ENCODE assay signal across 20 cellular contexts in the genomic region with DNA sequence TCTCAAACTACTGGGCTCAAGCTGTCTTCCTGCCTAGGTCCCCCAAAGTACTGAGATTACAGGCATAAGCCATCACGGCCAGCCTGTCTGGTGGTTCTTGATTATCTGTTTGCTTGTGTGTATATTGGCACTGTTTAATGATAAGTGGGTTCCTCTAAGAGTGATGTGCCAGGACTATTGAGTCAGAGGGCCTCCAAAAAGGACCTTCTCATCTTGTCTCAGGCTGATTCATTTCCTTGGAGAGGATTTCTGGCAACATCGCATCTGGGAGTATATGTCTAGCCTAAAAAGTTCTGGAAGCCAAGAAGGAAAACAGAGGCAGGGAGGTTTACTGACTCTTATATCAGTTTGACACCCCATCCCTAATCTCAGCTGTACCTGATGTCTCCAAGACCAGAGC. TPM values are rescaled to one million over a fixed set of nuclear protein-coding genes. Genes with fewer than 3 reads are reported as not detected.
DNase-seq lines count a peak whose midpoint lies in the region; ATAC-seq and TF ChIP-seq lines count a peak whose summit lies in the region.
"Had no signal": no experiment of that assay in that cellular context is flagged by ENCODE, and none has a peak within 500 bp of the region (broad histone marks: within the 10 kb centered on the region; RNA-seq: fewer than 3 reads in every experiment).

No MANE protein-coding gene starts in this region.

- no peaks in the 10 kb centered on the region for H3K9me3 Mint-ChIP-seq in HFFc6
- H3K9me3 Mint-ChIP-seq in activated naive CD4-positive, alpha-beta T cell treated with anti-CD3 and anti-CD28 coated beads, Interleukin-2, amount 50 U/mL, for 72 hours, result no peaks in the 10 kb centered on the region
- H3K9me3 Mint-ChIP-seq: activated T-cell treated with anti-CD3 and anti-CD28 coated beads, Interleukin-2, amount 50 U/mL, for 24 hours; effector memory CD8-positive, alpha-beta T cell; stimulated activated effector memory CD8-positive, alpha-beta T cell treated with anti-CD3 and anti-CD28 coated beads, Interleukin-12 subunit alpha, Interleukin-12 subunit beta, amount 100 ng/mL, for 72 hours had no signal

- H3K4me3 Mint-ChIP-seq in HFFc6, result no peak overlapping the region
- H3K4me3 Mint-ChIP-seq: activated naive CD8-positive, alpha-beta T cell; activated T-cell treated with anti-CD3 and anti-CD28 coated beads, Interleukin-2, amount 50 U/mL, for 24 hours; B cell; effector memory CD8-positive, alpha-beta T cell; naive thymus-derived CD8-positive, alpha-beta T cell; stimulated activated effector memory CD8-positive, alpha-beta T cell treated with anti-CD3 and anti-CD28 coated beads, Interleukin-12 subunit alpha, Interleukin-12 subunit beta, amount 100 ng/mL, for 72 hours had no signal

- no peaks in the 10 kb centered on the region for H3K27me3 ChIP-seq in foreskin keratinocyte
- H3K27me3 ChIP-seq: spleen had no signal

- H3K4me1 ChIP-seq in foreskin keratinocyte, result no peaks in the 10 kb centered on the region

- TF ChIP-seq CTCF in AG10803 (conservative IDR thresholded peaks at IDR 0.05; ENCODE audit: low read length) (no peak), HFFc6 (IDR thresholded peaks at IDR 0.05) (no peak), foreskin keratinocyte (conservative IDR thresholded peaks at IDR 0.05) (no peak)

- no peak overlapping the region for H3K27ac Mint-ChIP-seq in HFFc6
- H3K27ac Mint-ChIP-seq in activated naive CD4-positive, alpha-beta T cell treated with anti-CD3 and anti-CD28 coated beads, Interleukin-2, amount 50 U/mL, for 72 hours, result no peak overlapping the region
- H3K27ac Mint-ChIP-seq: activated naive CD8-positive, alpha-beta T cell; activated T-cell treated with anti-CD3 and anti-CD28 coated beads, Interleukin-2, amount 50 U/mL, for 24 hours; B cell; effector memory CD8-positive, alpha-beta T cell; stimulated activated effector memory CD8-positive, alpha-beta T cell treated with anti-CD3 and anti-CD28 coated beads, Interleukin-12 subunit alpha, Interleukin-12 subunit beta, amount 100 ng/mL, for 72 hours had no signal

- H3K27me3 Mint-ChIP-seq in HFFc6 (ENCODE audit: insufficient read depth), result peaks cover 2% of the 10 kb centered on the region

- peak; percentile 35 for DNase-seq in AG10803 (ENCODE audit: low read depth)
- peak; percentile 59 for DNase-seq in HFFc6
- DNase-seq in astrocyte of the hippocampus (ENCODE audit: low read depth, low spot score), result peak; percentile 8
- DNase-seq in foreskin keratinocyte, result no peak
- DNase-seq in iPS-NIHi7 (ENCODE audit: extremely low spot score), result no peak
- no peak for DNase-seq in activated naive CD4-positive, alpha-beta T cell treated with anti-CD3 and anti-CD28 coated beads, Interleukin-2, amount 50 U/mL, for 72 hours (ENCODE audit: low spot score in 2 of 2)
- DNase-seq: activated CD4-positive, alpha-beta T cell treated with anti-CD3 and anti-CD28 coated beads, Interleukin-2, amount 50 U/mL, for 48 hours; activated T-cell treated with anti-CD3 and anti-CD28 coated beads, Interleukin-2, amount 50 U/mL, for 24 hours; Calu3; effector memory CD8-positive, alpha-beta T cell; GF-D8; naive thymus-derived CD8-positive, alpha-beta T cell; NCI-H524; spleen had no signal

- H3K4me1 Mint-ChIP-seq in HFFc6 (ENCODE audit: low read depth), result peaks cover 8% of the 10 kb centered on the region; the same call in 1 of the 2 replicates
- H3K4me1 Mint-ChIP-seq: B cell; naive thymus-derived CD8-positive, alpha-beta T cell; stimulated activated effector memory CD8-positive, alpha-beta T cell treated with anti-CD3 and anti-CD28 coated beads, Interleukin-12 subunit alpha, Interleukin-12 subunit beta, amount 100 ng/mL, for 72 hours had no signal

- H3K4me3 ChIP-seq in AG10803 (ENCODE audit: low read length), result no peak overlapping the region
- H3K4me3 ChIP-seq: lung, spleen had no signal

- ATAC-seq in foreskin keratinocyte (peak; percentile 9), GM18502 (IDR thresholded peaks at IDR 0.05; ENCODE audit: poor library complexity, unreplicated experiment) (no peak), GM18867 (IDR thresholded peaks at IDR 0.05; ENCODE audit: unreplicated experiment) (no peak)
- no peak for ATAC-seq in activated naive CD4-positive, alpha-beta T cell treated with anti-CD3 and anti-CD28 coated beads, Interleukin-2, amount 50 U/mL, for 72 hours
- ATAC-seq: effector memory CD8-positive, alpha-beta T cell; naive thymus-derived CD8-positive, alpha-beta T cell; stimulated activated effector memory CD8-positive, alpha-beta T cell treated with anti-CD3 and anti-CD28 coated beads, Interleukin-12 subunit alpha, Interleukin-12 subunit beta, amount 100 ng/mL, for 72 hours had no signal

- H3K27ac ChIP-seq in foreskin keratinocyte, result no peak overlapping the region
- H3K27ac ChIP-seq: spleen had no signal

- no peaks in the 10 kb centered on the region for H3K36me3 Mint-ChIP-seq in HFFc6 (ENCODE audit: low read depth)
- no peaks in the 10 kb centered on the region for H3K36me3 Mint-ChIP-seq in activated naive CD4-positive, alpha-beta T cell treated with anti-CD3 and anti-CD28 coated beads, Interleukin-2, amount 50 U/mL, for 72 hours
- H3K36me3 Mint-ChIP-seq: activated naive CD8-positive, alpha-beta T cell; stimulated activated effector memory CD8-positive, alpha-beta T cell treated with anti-CD3 and anti-CD28 coated beads, Interleukin-12 subunit alpha, Interleukin-12 subunit beta, amount 100 ng/mL, for 72 hours had no signal

RNA-seq across cellular contexts. Expression of gene AKAP9, which starts 27.1 kb away (rescaled TPM):
- total RNA-seq in HFFc6 (2021; fragmentation: NEBNext Ultra II Directional; extraction: Animal tissue kit (Norgen Biotek cat#: 25700)), result 10 to 100 TPM; 24.6 to 30.4 (median 26.4) TPM
- total RNA-seq in foreskin keratinocyte, result 22.8 and 25.8 TPM in 2 replicates
- 6.8 and 7.7 TPM in 2 replicates for polyA plus RNA-seq in foreskin keratinocyte
- total RNA-seq in activated naive CD4-positive, alpha-beta T cell treated with anti-CD3 and anti-CD28 coated beads, Interleukin-2, amount 50 U/mL, for 72 hours, result 10 to 100 TPM; 35.5 to 37.9 TPM

RNA-seq across cellular contexts. Expression of gene MTERF1, which starts 33.1 kb away (rescaled TPM):
- total RNA-seq in HFFc6 (2021; fragmentation: NEBNext Ultra II Directional; extraction: Animal tissue kit (Norgen Biotek cat#: 25700)), result 10 to 100 TPM in 1 of 6 experiments, 1 to 10 TPM in 5; 7.4 to 10.2 (median 9.2) TPM
- total RNA-seq in foreskin keratinocyte, result 10.9 and 11.0 TPM in 2 replicates
- 5.6 and 6.3 TPM in 2 replicates for polyA plus RNA-seq in foreskin keratinocyte
- total RNA-seq in activated naive CD4-positive, alpha-beta T cell treated with anti-CD3 and anti-CD28 coated beads, Interleukin-2, amount 50 U/mL, for 72 hours, result 10 to 100 TPM; 18.3 to 23.2 TPM

Comparison
In these comparisons a context has a peak if more than half of its experiments do, and no peak if none do; other contexts are left out.
1. DNase-seq: peak in AG10803 (single experiment), HFFc6 (single experiment) and astrocyte of the hippocampus (single experiment); none in foreskin keratinocyte (0 of 2), iPS-NIHi7 (single experiment) and activated naive CD4-positive, alpha-beta T cell treated with anti-CD3 and anti-CD28 coated beads, Interleukin-2, amount 50 U/mL, for 72 hours (0 of 2).